13 cellular contexts compared by ENCODE assay signal in the genomic region with DNA sequence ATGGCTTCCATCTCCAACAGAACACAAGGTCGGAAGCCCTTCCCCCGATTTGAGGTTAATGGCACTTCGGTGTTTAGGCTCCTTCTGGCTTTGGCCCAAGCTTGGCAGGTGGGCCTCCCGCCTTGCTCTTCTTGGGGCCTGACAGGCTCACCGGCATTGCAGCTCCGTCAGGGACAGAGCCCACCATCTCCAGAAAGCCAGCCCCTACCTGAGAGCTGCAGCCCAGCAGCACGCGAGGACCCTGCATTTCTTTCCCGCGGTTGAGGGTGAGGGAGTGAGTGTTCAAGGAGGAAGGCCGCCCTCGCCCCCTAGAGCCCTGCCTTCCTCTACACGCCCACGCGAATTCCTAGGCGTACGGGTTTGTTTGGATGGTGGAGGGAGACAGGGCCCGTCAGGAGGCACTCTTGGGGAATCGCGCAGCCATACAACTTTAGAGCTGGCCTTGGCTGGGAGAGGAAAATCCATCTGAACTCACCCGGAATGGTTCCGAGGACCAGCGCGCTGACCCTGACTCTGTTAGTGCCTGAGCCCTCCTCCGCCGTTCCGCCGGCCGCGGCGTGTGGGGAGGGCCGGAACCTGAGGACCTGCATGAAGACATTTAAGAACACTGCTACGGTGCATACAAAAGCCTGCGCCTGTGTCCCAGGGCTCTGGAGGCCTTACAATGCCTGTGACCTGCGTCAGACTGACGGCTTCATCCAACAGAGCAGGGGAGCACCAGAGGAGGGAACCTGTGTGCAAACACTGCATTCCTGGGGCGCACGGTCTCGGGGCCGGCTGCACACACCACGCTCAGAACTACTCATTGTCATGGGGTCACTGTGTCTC.
DNase-seq lines count a peak whose midpoint lies in the region; ATAC-seq, FAIRE-seq and TF ChIP-seq lines count a peak whose summit lies in the region.
"Had no signal": no experiment of that assay in that cellular context is flagged by ENCODE, and none has a peak within 500 bp of the region (broad histone marks: within the 10 kb centered on the region; RNA-seq: fewer than 3 reads in every experiment).

No MANE protein-coding gene starts in this region.

- H3K79me2 ChIP-seq in smooth muscle cell (ENCODE audit: low read depth), result no peaks in the 10 kb centered on the region

- POLR2A ChIA-PET in activated CD4-positive, alpha-beta T cell treated with anti-CD3 and anti-CD28 coated beads for 36 hours (lab: Charles Lee), result no interaction called here

- H3K4me2 ChIP-seq in smooth muscle cell, result peak overlapping the region; percentile 84
- H3K4me2 ChIP-seq: SK-N-SH had no signal

- H3K27ac ChIP-seq in kidney (ENCODE audit: low read depth in 2 of 2, low read length in 2 of 2) (no peak overlapping the region), smooth muscle cell (ENCODE audit: low read depth) (no peak overlapping the region)

- H3K9me3 ChIP-seq in kidney (ENCODE audit: control insufficient read depth in 1 of 2, low read length in 2 of 2) (no peaks in the 10 kb centered on the region), smooth muscle cell (replicated peaks; ENCODE audit: low read depth) (no peaks in the 10 kb centered on the region)
- H3K9me3 ChIP-seq: SK-N-SH had no signal

- peak overlapping the region; percentile 69 for H2AFZ ChIP-seq in smooth muscle cell (ENCODE audit: low read depth)

- no peak overlapping the region for H3K4me3 Mint-ChIP-seq in activated CD4-positive, alpha-beta T cell treated with anti-CD3 and anti-CD28 coated beads for 36 hours

- H4K20me1 ChIP-seq in smooth muscle cell (ENCODE audit: low read depth), result no peaks in the 10 kb centered on the region

- no peaks in the 10 kb centered on the region for H3F3A ChIP-seq in smooth muscle cell (ENCODE audit: low read depth)

- peak; percentile 5 for DNase-seq in activated CD4-positive, alpha-beta T cell treated with anti-CD3 and anti-CD28 coated beads for 1 hour
- DNase-seq in activated CD4-positive, alpha-beta T cell treated with anti-CD3 and anti-CD28 coated beads for 36 hours, result no peak
- DNase-seq in activated CD8-positive, alpha-beta memory T cell treated with anti-CD3 and anti-CD28 coated beads, Interleukin-2, amount 50 U/mL, for 48 hours, result peak; percentile 43
- DNase-seq in kidney, result peak; percentile 54
- no peak for DNase-seq in smooth muscle cell (lab: John Stamatoyannopoulos, UW; ENCODE audit: unreplicated experiment)
- DNase-seq in NCI-H2227 (lab: John Stamatoyannopoulos, UW; ENCODE audit: unreplicated experiment), result no peak
- DNase-seq in NCI-H2081 treated with DMSO at 0.1 percent for 48 hours (lab: John Stamatoyannopoulos, UW), result no peak
- DNase-seq in dermis blood vessel endothelial cell, result no peak
- DNase-seq: hippocampal formation, NCI-H1048, NCI-H69, SK-N-SH had no signal

- no peak overlapping the region for H3K9ac ChIP-seq in kidney (ENCODE audit: low read length in 2 of 2)
- H3K9ac ChIP-seq in smooth muscle cell (ENCODE audit: low read depth), result no peak overlapping the region
- H3K9ac ChIP-seq: SK-N-SH had no signal

- H3K4me3 ChIP-seq in kidney (ENCODE audit: low read length in 2 of 2) (no peak overlapping the region), smooth muscle cell (peak overlapping the region; percentile 39)

- H3K27me3 Mint-ChIP-seq in activated CD4-positive, alpha-beta T cell treated with anti-CD3 and anti-CD28 coated beads for 36 hours, result peaks cover 4% of the 10 kb centered on the region

- CTCF ChIA-PET in activated CD4-positive, alpha-beta T cell treated with anti-CD3 and anti-CD28 coated beads for 36 hours (lab: Charles Lee), result no interaction called here

- H3K27ac Mint-ChIP-seq in activated CD4-positive, alpha-beta T cell treated with anti-CD3 and anti-CD28 coated beads for 36 hours, result no peak overlapping the region

- no peaks in the 10 kb centered on the region for H3K27me3 ChIP-seq in smooth muscle cell (ENCODE audit: low read depth)

- no peaks in the 10 kb centered on the region for H3K4me1 Mint-ChIP-seq in activated CD4-positive, alpha-beta T cell treated with anti-CD3 and anti-CD28 coated beads for 36 hours

- 70% methylated on average over 41 of the region's 41 CpGs for WGBS in smooth muscle cell (ENCODE audit: low lambda C conversion rate)

- TF ChIP-seq CTCF in kidney (IDR thresholded peaks at IDR 0.05; ENCODE audit: borderline replicate concordance, extremely low read depth, insufficient read depth) (no peak), smooth muscle cell (IDR thresholded peaks at IDR 0.05; ENCODE audit: borderline replicate concordance, insufficient read depth, poor library complexity, severe bottlenecking) (no peak)

- H3K36me3 ChIP-seq in kidney (ENCODE audit: control insufficient read depth in 1 of 2, insufficient read depth in 2 of 2, low read length in 2 of 2) (no peaks in the 10 kb centered on the region), smooth muscle cell (ENCODE audit: low read depth) (no peaks in the 10 kb centered on the region)

- no peak for ATAC-seq in activated CD4-positive, alpha-beta T cell treated with anti-CD3 and anti-CD28 coated beads for 36 hours

- no peaks in the 10 kb centered on the region for H3K9me3 Mint-ChIP-seq in activated CD4-positive, alpha-beta T cell treated with anti-CD3 and anti-CD28 coated beads for 36 hours (ENCODE audit: low read depth)

- H3K4me1 ChIP-seq in kidney (ENCODE audit: control insufficient read depth in 1 of 2, insufficient read depth in 1 of 2, low read depth in 1 of 2, low read length in 2 of 2) (no peaks in the 10 kb centered on the region), smooth muscle cell (ENCODE audit: low read depth) (no peaks in the 10 kb centered on the region)

- intact Hi-C loops in activated CD4-positive, alpha-beta T cell treated with anti-CD3 and anti-CD28 coated beads for 36 hours (cut with DNase I, micrococcal nuclease), result no loop called here
- intact Hi-C loops in kidney (cut with DNase I), result no loop called here

- H3K36me3 Mint-ChIP-seq in activated CD4-positive, alpha-beta T cell treated with anti-CD3 and anti-CD28 coated beads for 36 hours (ENCODE audit: low read depth), result no peaks in the 10 kb centered on the region

- FAIRE-seq in kidney (lab: Jason Lieb, UNC), result no peak
- FAIRE-seq: A204.1 had no signal

Comparison
In these comparisons a context has a peak if more than half of its experiments do, and no peak if none do; other contexts are left out.
1. DNase-seq: peak in activated CD4-positive, alpha-beta T cell treated with anti-CD3 and anti-CD28 coated beads for 1 hour (single experiment), activated CD8-positive, alpha-beta memory T cell treated with anti-CD3 and anti-CD28 coated beads, Interleukin-2, amount 50 U/mL, for 48 hours (single experiment) and kidney (single experiment); none in activated CD4-positive, alpha-beta T cell treated with anti-CD3 and anti-CD28 coated beads for 36 hours (single experiment), smooth muscle cell (single experiment), NCI-H2227 (single experiment), NCI-H2081 treated with DMSO at 0.1 percent for 48 hours (single experiment) and dermis blood vessel endothelial cell (single experiment).